ENCODE assay signal across 10 cellular contexts in the genomic region with DNA sequence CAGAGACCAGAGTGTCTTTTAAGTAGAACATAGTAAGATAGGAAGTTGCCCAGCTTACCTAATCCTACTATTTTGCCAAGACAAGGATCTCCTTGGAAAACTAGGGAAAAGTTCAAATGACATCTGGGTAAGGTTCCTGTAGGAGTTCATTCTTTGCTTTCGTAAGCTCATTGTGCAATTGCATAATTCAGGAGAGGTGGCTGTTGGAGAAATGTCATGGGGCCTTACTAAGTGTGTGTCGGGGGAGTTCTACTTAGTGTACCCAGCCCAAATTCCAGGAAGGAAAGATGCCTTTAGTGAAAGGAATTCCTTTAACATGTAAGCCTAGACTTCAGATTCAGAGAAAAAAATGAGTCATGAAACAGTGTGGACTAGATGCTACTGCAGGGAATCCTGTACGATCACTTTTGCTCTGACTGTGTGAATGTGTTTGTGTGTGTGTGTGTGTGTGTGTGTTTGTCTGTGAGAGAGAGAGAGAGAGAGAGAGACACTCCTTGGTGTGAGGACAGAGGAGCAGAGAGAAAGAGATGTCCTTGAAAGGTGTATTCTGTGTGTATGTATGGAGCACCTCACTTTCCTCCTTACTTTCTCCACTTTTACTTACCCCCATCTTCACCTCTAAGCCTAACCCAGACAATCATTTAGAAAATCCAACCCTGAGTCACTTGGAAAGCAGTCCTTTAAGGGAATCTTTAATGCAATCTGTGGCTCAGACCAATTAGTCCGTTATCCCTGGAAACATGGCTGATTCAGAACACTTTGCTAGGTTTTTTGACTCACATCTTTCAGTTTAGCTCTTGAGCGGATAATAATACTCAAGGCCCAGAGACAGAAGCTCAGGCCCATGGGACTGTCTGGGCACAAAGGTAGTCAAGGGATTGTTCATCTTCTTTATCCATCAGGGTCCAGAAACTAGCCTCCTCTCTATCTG.
A peak's percentile ranks its signal among the peaks of the same experiment; 100 is the strongest.
DNase-seq lines count a peak whose midpoint lies in the region; ATAC-seq, FAIRE-seq and TF ChIP-seq lines count a peak whose summit lies in the region.
"Had no signal": no experiment of that assay in that cellular context is flagged by ENCODE, and none has a peak within 500 bp of the region (broad histone marks: within the 10 kb centered on the region; RNA-seq: fewer than 3 reads in every experiment).

No MANE protein-coding gene starts in this region.

- no peak overlapping the region for H3K4me3 ChIP-seq in retinal pigment epithelial cell (ENCODE audit: low read length)
- H3K4me3 ChIP-seq: GM12878 had no signal

- DNase-seq in GM04503 (ENCODE audit: low read depth), result peak; percentile 82
- peak; percentile 69 for DNase-seq in RCC 7860 (ENCODE audit: low spot score)
- peak; percentile 86 for DNase-seq in fibroblast of peridontal ligament (ENCODE audit: extremely low read depth)
- peak; percentile 72 for DNase-seq in retinal pigment epithelial cell (ENCODE audit: low read depth)
- DNase-seq in SKM-1 treated with dmso at 0.1 percent for 144 hours (lab: John Stamatoyannopoulos, UW; ENCODE audit: unreplicated experiment), result no peak
- DNase-seq: SW 1271 had no signal

- peak; percentile 78 for FAIRE-seq in RCC 7860 (lab: Jason Lieb, UNC)
- FAIRE-seq: GM12878 had no signal

- no peak for TF ChIP-seq CTCF in retinal pigment epithelial cell (conservative IDR thresholded peaks at IDR 0.05; ENCODE audit: low read depth, low read length)

- ATAC-seq in GM18870 (IDR thresholded peaks at IDR 0.05; ENCODE audit: unreplicated experiment), result no peak
- no peak for ATAC-seq in HG03520 (IDR thresholded peaks at IDR 0.05; ENCODE audit: unreplicated experiment)
- ATAC-seq in GM18511 (IDR thresholded peaks at IDR 0.05; ENCODE audit: unreplicated experiment), result no peak
